In the genomic region with DNA sequence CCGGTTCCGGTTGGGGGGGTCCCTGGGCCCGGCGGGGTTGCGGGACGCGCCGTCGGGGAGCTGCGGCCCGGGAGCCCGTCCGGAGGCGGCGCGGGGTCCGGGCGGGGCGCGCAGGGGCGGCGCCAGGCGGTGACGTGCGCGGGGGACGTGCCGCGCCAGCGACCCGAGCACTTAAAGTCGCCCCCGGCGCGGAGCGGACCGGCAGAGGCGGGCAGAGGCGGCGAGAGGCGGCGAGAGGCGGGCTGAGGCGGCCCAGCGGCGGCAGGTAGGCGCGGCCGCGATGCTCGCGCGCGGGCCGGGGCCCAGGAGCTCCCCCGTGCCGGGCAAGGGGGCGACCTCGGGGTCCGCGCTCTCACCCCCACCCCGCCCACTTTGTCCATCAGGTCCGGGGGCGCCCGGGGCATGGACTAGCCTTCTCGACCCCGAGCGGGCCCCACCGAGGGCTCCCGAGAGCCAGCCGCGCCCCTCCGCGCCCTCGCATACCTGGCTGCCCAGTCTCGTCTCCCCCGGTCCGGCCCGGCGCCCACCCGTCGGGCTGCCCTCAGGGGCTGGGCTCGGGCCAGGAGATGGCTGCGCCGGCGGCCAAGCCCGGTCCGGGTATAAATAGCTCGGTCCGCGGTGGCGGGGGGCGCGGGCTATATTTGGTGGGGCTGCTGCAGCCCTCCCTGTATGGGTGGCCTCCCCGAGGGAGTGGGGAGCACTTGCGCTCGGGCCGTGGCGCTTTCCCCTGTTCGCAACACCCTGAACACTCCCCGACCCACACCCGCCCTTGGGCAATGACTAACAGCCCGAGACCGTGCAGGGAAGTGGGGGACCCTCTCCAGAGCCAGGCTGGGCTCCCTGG, we compare ENCODE assay signal across 8 cellular contexts. TPM values are rescaled to one million over a fixed set of nuclear protein-coding genes. Genes with fewer than 3 reads are reported as not detected.
DNase-seq lines count a peak whose midpoint lies in the region; ATAC-seq and TF ChIP-seq lines count a peak whose summit lies in the region.

SLC16A3 (plus strand) TSS at position 201 of the 844 bp plus-strand sequence. CDS start 6,967 bp downstream, outside the sequence.

- DNase-seq in SIG-M5 treated with dmso at 0.1 percent for 504 hours (lab: John Stamatoyannopoulos, UW; ENCODE audit: unreplicated experiment) (peak; percentile 63), SIG-M5 (lab: John Stamatoyannopoulos, UW) (no peak), Right ventricle myocardium superior (peak; percentile 83), posterior vena cava (ENCODE audit: low spot score) (peak; percentile 94), NCI-H446 treated with DMSO at 0.1 percent for 48 hours (lab: John Stamatoyannopoulos, UW) (no peak)

- no peaks in the 10 kb centered on the region for H3K27me3 Mint-ChIP-seq in activated naive CD4-positive, alpha-beta T cell treated with anti-CD3 and anti-CD28 coated beads, Interleukin-2, amount 50 U/mL, for 24 hours

- no peaks in the 10 kb centered on the region for H3K9me3 Mint-ChIP-seq in activated naive CD4-positive, alpha-beta T cell treated with anti-CD3 and anti-CD28 coated beads, Interleukin-2, amount 50 U/mL, for 24 hours

- H3K27ac Mint-ChIP-seq in activated naive CD4-positive, alpha-beta T cell treated with anti-CD3 and anti-CD28 coated beads, Interleukin-2, amount 50 U/mL, for 24 hours, result no peak within 1 kb of the TSS

- H3K4me1 Mint-ChIP-seq in activated naive CD4-positive, alpha-beta T cell treated with anti-CD3 and anti-CD28 coated beads, Interleukin-2, amount 50 U/mL, for 24 hours, result peaks cover 9% of the 10 kb centered on the region

- H3K36me3 Mint-ChIP-seq in activated naive CD4-positive, alpha-beta T cell treated with anti-CD3 and anti-CD28 coated beads, Interleukin-2, amount 50 U/mL, for 24 hours, result no peaks in the 10 kb centered on the region

- intact Hi-C loops in Right ventricle myocardium superior (cut with DNase I) (no loop called here), posterior vena cava (cut with DNase I) (no loop called here)

- ATAC-seq in HG03039 (IDR thresholded peaks at IDR 0.05; ENCODE audit: unreplicated experiment) (peak; percentile 35), Right ventricle myocardium superior (ENCODE audit: poor library complexity) (peak; percentile 5)

- peak within 1 kb of the TSS; percentile 76 for H3K4me3 Mint-ChIP-seq in activated naive CD4-positive, alpha-beta T cell treated with anti-CD3 and anti-CD28 coated beads, Interleukin-2, amount 50 U/mL, for 24 hours

TF ChIP-seq in PFSK-1, 5 proteins besides CTCF, POLR2A, EP300 and RAD21:
- TF ChIP-seq TAF1 (IDR thresholded peaks at IDR 0.05; ENCODE audit: borderline replicate concordance, insufficient read depth, low read length) (peak; percentile 93), SIN3A (IDR thresholded peaks at IDR 0.05; ENCODE audit: borderline replicate concordance, insufficient read depth, low read length) (no peak), POLR2AphosphoS5 (IDR thresholded peaks at IDR 0.05; ENCODE audit: low read depth, low read length) (peak; percentile 86), FOXP2 (optimal IDR thresholded peaks at IDR 0.05; ENCODE audit: borderline replicate concordance, extremely low read depth, extremely low read length, insufficient read depth) (no peak)

RNA-seq across cellular contexts. Expression of gene SLC16A3, which starts in this region (rescaled TPM):
- polyA plus RNA-seq in PFSK-1 (2012; ENCODE audit: insufficient read length, low read depth), result 813 TPM
- total RNA-seq in Right ventricle myocardium superior (10.0 TPM), posterior vena cava (10 to 100 TPM; 53.7 to 65.6 TPM)

Comparison
In these comparisons a context has a peak if more than half of its experiments do, and no peak if none do; other contexts are left out.
1. DNase-seq: peak in SIG-M5 treated with dmso at 0.1 percent for 504 hours (single experiment), Right ventricle myocardium superior (single experiment) and posterior vena cava (single experiment); none in SIG-M5 (single experiment) and NCI-H446 treated with DMSO at 0.1 percent for 48 hours (single experiment).